Comparison of ENCODE assay signal across 22 cellular contexts in the genomic region with DNA sequence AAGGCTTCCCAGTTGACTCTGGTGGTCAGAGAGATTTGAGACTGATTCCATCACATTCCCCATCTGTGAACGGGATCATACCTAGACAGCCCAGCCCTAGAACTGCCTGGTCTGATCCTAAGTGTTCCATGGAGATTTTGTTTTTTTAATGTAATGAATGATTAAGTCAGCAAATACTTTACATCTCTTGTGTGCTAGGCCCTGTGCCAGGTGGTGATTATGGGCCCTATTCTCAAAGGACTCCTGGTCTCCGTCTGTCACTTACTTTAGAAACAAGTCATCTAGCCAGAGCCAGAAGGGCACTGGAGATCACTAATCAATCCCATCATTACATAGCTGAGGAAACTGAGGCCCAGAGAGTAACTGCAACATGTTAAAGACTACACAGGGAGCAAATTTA. TPM values are rescaled to one million over a fixed set of nuclear protein-coding genes. Genes with fewer than 3 reads are reported as not detected.
DNase-seq lines count a peak whose midpoint lies in the region; ATAC-seq and TF ChIP-seq lines count a peak whose summit lies in the region.
"Had no signal": no experiment of that assay in that cellular context is flagged by ENCODE, and none has a peak within 500 bp of the region (broad histone marks: within the 10 kb centered on the region; RNA-seq: fewer than 3 reads in every experiment).

No MANE protein-coding gene starts in this region.

- H3K9me3 Mint-ChIP-seq in IgD-negative memory B cell, result no peaks in the 10 kb centered on the region
- H3K9me3 Mint-ChIP-seq: activated CD4-positive, alpha-beta T cell treated with anti-CD3 and anti-CD28 coated beads, Interleukin-2, amount 10 ng/mL, durations not matched to agents 7 days and 5 days; activated naive CD8-positive, alpha-beta T cell treated with anti-CD3 and anti-CD28 coated beads, Interleukin-2, amount 50 U/mL, for 24 hours; T-helper 1 cell treated with Interleukin-12 subunit alpha and Interleukin-12 subunit beta and Interleukin-4 antibody, amounts not matched to agents 30 μg/mL and 1 μg/mL, for 36 hours had no signal

- H3K27me3 ChIP-seq in lower lobe of right lung (ENCODE audit: low read depth) (no peaks in the 10 kb centered on the region), thyroid gland (no peaks in the 10 kb centered on the region)
- H3K27me3 ChIP-seq: BE2C, MG63, SJCRH30, transverse colon had no signal

- H3K36me3 Mint-ChIP-seq in IgD-negative memory B cell, result no peaks in the 10 kb centered on the region

- H3K9me3 ChIP-seq in lower lobe of right lung, result no peaks in the 10 kb centered on the region
- H3K9me3 ChIP-seq in thyroid gland, result no peaks in the 10 kb centered on the region
- H3K9me3 ChIP-seq: BE2C, Caco-2, MG63, SJCRH30, transverse colon had no signal

- intact Hi-C loops in lower lobe of right lung (cut with DNase I), result no loop called here
- intact Hi-C loops in thyroid gland (cut with DNase I), result no loop called here

- DNase-seq in NCI-H2171 treated with DMSO at 0.1 percent for 48 hours (lab: John Stamatoyannopoulos, UW), result peak; percentile 38
- no peak for DNase-seq in NCI-H2171 (lab: John Stamatoyannopoulos, UW)
- no peak for DNase-seq in lower lobe of right lung
- DNase-seq in thyroid gland, result peak; percentile 34 to 49
- DNase-seq in 8988T, result no peak
- DNase-seq in NCI-H1417 (lab: John Stamatoyannopoulos, UW), result no peak
- DNase-seq: activated CD4-positive, alpha-beta T cell treated with anti-CD3 and anti-CD28 coated beads, Interleukin-2, amount 10 ng/mL, durations not matched to agents 7 days and 5 days; activated naive CD8-positive, alpha-beta T cell treated with anti-CD3 and anti-CD28 coated beads, Interleukin-2, amount 50 U/mL, for 24 hours; BE2C; Caco-2; IMR-90; MG63; NCI-H774; SJCRH30; small intestine; stimulated activated naive CD4-positive, alpha-beta T cell treated with Interleukin-2 at 50 U/mL for 16 hours; transverse colon had no signal

- peaks cover 64% of the 10 kb centered on the region for H3K4me1 ChIP-seq in lower lobe of right lung
- peaks cover 74 to 77% of the 10 kb centered on the region in 2 donors for H3K4me1 ChIP-seq in thyroid gland
- H3K4me1 ChIP-seq: BE2C, SJCRH30 had no signal

- TF ChIP-seq CTCF in lower lobe of right lung (IDR thresholded peaks at IDR 0.05) (no peak), thyroid gland (IDR thresholded peaks at IDR 0.05) (no peak)

- peaks cover 5 to 16% (median 15%) of the 10 kb centered on the region in 3 donors for H3K4me1 Mint-ChIP-seq in IgD-negative memory B cell

- TF ChIP-seq POLR2A in thyroid gland (IDR thresholded peaks at IDR 0.05), result peak in 1 of 2 donors; percentile 28

- no peak overlapping the region for H3K27ac Mint-ChIP-seq in IgD-negative memory B cell
- H3K27ac Mint-ChIP-seq: activated CD4-positive, alpha-beta T cell treated with anti-CD3 and anti-CD28 coated beads, Interleukin-2, amount 10 ng/mL, durations not matched to agents 7 days and 5 days; activated naive CD8-positive, alpha-beta T cell treated with anti-CD3 and anti-CD28 coated beads, Interleukin-2, amount 50 U/mL, for 24 hours; T-helper 1 cell treated with Interleukin-12 subunit alpha and Interleukin-12 subunit beta and Interleukin-4 antibody, amounts not matched to agents 30 μg/mL and 1 μg/mL, for 36 hours had no signal

- 48 to 53% methylated on average over 2 of the region's 2 CpGs for WGBS in thyroid gland, 2 donors

- no peak overlapping the region for H3K4me3 ChIP-seq in lower lobe of right lung
- H3K4me3 ChIP-seq in thyroid gland (replicated peaks in 1 of 3), result no peak overlapping the region
- H3K4me3 ChIP-seq: lung, MG63 had no signal

- ATAC-seq in lower lobe of right lung, result no peak
- ATAC-seq in HG02884 (IDR thresholded peaks at IDR 0.05; ENCODE audit: unreplicated experiment), result no peak
- ATAC-seq: activated naive CD8-positive, alpha-beta T cell treated with anti-CD3 and anti-CD28 coated beads, Interleukin-2, amount 50 U/mL, for 24 hours had no signal

- H3K4me3 Mint-ChIP-seq in IgD-negative memory B cell, result peak overlapping the region in 3 of 4 donors; percentile 21 to 82 (median 47)
- H3K4me3 Mint-ChIP-seq: activated CD4-positive, alpha-beta T cell treated with anti-CD3 and anti-CD28 coated beads, Interleukin-2, amount 10 ng/mL, durations not matched to agents 7 days and 5 days; activated naive CD8-positive, alpha-beta T cell treated with anti-CD3 and anti-CD28 coated beads, Interleukin-2, amount 50 U/mL, for 24 hours; T-helper 1 cell treated with Interleukin-12 subunit alpha and Interleukin-12 subunit beta and Interleukin-4 antibody, amounts not matched to agents 30 μg/mL and 1 μg/mL, for 36 hours had no signal

- H3K27ac ChIP-seq in lower lobe of right lung (peak overlapping the region; percentile 93), thyroid gland (peak overlapping the region; percentile 81 to 99 (median 94))
- H3K27ac ChIP-seq: SJCRH30 had no signal

- no peaks in the 10 kb centered on the region for H3K27me3 Mint-ChIP-seq in IgD-negative memory B cell

- H3K36me3 ChIP-seq in lower lobe of right lung, result peaks cover 17% of the 10 kb centered on the region
- peaks cover 4 to 28% of the 10 kb centered on the region in 2 donors for H3K36me3 ChIP-seq in thyroid gland
- H3K36me3 ChIP-seq: BE2C, MG63, SJCRH30, transverse colon had no signal

RNA-seq across cellular contexts. Expression of gene GPX3, which starts 1.1 kb away (rescaled TPM):
- polyA plus RNA-seq in IgD-negative memory B cell, result 2.8 TPM
- total RNA-seq in lower lobe of right lung, result 855 TPM
- over 10,000 TPM in 1 of 4 donors, 1,000 to 10,000 TPM in 3; 2,730 to 12,549 (median 7,201) TPM for total RNA-seq in thyroid gland
- total RNA-seq: A172; activated CD4-positive, alpha-beta T cell treated with anti-CD3 and anti-CD28 coated beads, Interleukin-2, amount 10 ng/mL, durations not matched to agents 7 days and 5 days had no signal

Comparison
In these comparisons a context has a peak if more than half of its experiments do, and no peak if none do; other contexts are left out.
1. DNase-seq: peak in NCI-H2171 treated with DMSO at 0.1 percent for 48 hours (single experiment) and thyroid gland (2 of 2); none in NCI-H2171 (single experiment), lower lobe of right lung (single experiment), 8988T (single experiment) and NCI-H1417 (0 of 3).